In the genomic region with DNA sequence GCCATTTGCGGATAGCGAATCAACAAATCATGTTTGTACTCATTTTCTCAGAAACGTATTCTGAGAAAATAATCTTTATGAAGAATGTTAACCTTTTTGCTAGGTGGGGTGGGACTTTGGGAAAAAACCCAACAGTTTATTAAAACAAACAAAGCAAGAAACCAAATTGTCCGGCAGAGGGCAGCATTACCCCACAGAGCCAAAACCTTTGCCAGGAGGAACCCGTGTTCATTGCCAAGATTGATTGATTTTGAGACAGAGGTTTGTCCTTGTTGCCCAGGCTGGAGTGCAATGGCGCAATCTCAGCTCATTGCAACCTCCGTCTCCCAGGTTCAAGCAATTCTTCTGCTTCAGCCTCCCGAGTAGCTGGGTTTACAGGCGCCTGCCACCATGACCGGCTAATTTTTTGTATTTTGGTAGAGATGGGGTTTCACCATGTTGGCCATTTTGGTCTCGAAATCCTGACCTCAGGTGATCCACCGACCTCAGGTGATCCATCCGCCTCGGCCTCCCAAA, we compare ENCODE assay signal across 8 cellular contexts.
DNase-seq lines count a peak whose midpoint lies in the region; ATAC-seq and TF ChIP-seq lines count a peak whose summit lies in the region.

No MANE protein-coding gene starts in this region.

- H3K4me1 ChIP-seq in adrenal gland (replicated peaks in 1 of 2) (no peaks in the 10 kb centered on the region), left ventricle myocardium inferior (peaks cover 16% of the 10 kb centered on the region)

- intact Hi-C loops in adrenal gland (cut with DNase I) = no loop called here
- intact Hi-C loops in left ventricle myocardium inferior (cut with micrococcal nuclease) = loop anchor here (10.0 kb wide), 1 partner anchor 570 kb away; no protein-coding TSS in a partner anchor
- intact Hi-C loops in sciatic nerve (cut with DNase I) = no loop called here

- H3K4me3 ChIP-seq in adrenal gland = no peak overlapping the region
- no peak overlapping the region for H3K4me3 ChIP-seq in left ventricle myocardium inferior

- ATAC-seq in sciatic nerve (peak; percentile 74), GM18873 (IDR thresholded peaks at IDR 0.05; ENCODE audit: low FRiP score, unreplicated experiment) (no peak), HG03196 (IDR thresholded peaks at IDR 0.05; ENCODE audit: unreplicated experiment) (no peak)

- H3K27me3 ChIP-seq in adrenal gland (no peaks in the 10 kb centered on the region), left ventricle myocardium inferior (ENCODE audit: low read depth) (no peaks in the 10 kb centered on the region)

- no peak for TF ChIP-seq POLR2A in adrenal gland (IDR thresholded peaks at IDR 0.05)

- 35 to 38% (median 37%) methylated on average over 11 to 14 of the region's 14 CpGs for WGBS in adrenal gland, 4 donors

- peak; percentile 60 for DNase-seq in GM10266 (ENCODE audit: extremely low spot score)
- peak; percentile 57 for DNase-seq in NCI-H1417 treated with DMSO at 0.1 percent for 48 hours (lab: John Stamatoyannopoulos, UW)
- peak; percentile 60 for DNase-seq in SW480 (ENCODE audit: low spot score)
- DNase-seq in adrenal gland = peak; percentile 81 to 94 (median 85)
- DNase-seq in left ventricle myocardium inferior = peak; percentile 67
- peak; percentile 89 for DNase-seq in sciatic nerve (ENCODE audit: low spot score)

- H3K36me3 ChIP-seq in adrenal gland (replicated peaks in 1 of 2) (no peaks in the 10 kb centered on the region), left ventricle myocardium inferior (no peaks in the 10 kb centered on the region)

- H3K9me3 ChIP-seq in adrenal gland (replicated peaks in 1 of 3) = no peaks in the 10 kb centered on the region
- peaks cover 9% of the 10 kb centered on the region for H3K9me3 ChIP-seq in left ventricle myocardium inferior (replicated peaks)

- TF ChIP-seq CTCF in GM10266 (IDR thresholded peaks at IDR 0.05; ENCODE audit: control insufficient read depth, insufficient read depth, low read depth, missing control alignments) = peak; percentile 72
- peak; percentile 80 to 91 (median 90) for TF ChIP-seq CTCF in adrenal gland (IDR thresholded peaks at IDR 0.05)
- TF ChIP-seq CTCF in left ventricle myocardium inferior (IDR thresholded peaks at IDR 0.05; ENCODE audit: borderline replicate concordance) = peak; percentile 91

- no peak overlapping the region for H3K27ac ChIP-seq in adrenal gland
- H3K27ac ChIP-seq in left ventricle myocardium inferior (replicated peaks) = no peak overlapping the region
